ENCODE assay signal across 19 cellular contexts in genomic region chr7:133746847-133747246, GRCh38.
"Had no signal": no experiment of that assay in that cellular context is flagged by ENCODE, and none has a peak within 500 bp of the region (broad histone marks: within the 10 kb centered on the region; RNA-seq: fewer than 3 reads in every experiment).

No MANE protein-coding gene starts in this region.

- H3K9me3 Mint-ChIP-seq: activated naive CD8-positive, alpha-beta T cell treated with anti-CD3 and anti-CD28 coated beads, Interleukin-2, amount 10 ng/mL, durations not matched to agents 7 days and 5 days; activated T-helper 1 cell treated with anti-CD3 and anti-CD28 coated beads, Interleukin-12 subunit alpha, Interleukin-12 subunit beta, Interleukin-2, Interleukin-4 antibody, amounts not matched to agents 30 ng/mL and 10 ng/mL and 1 ng/mL, durations not matched to agents 14 hours and 24 hours and 36 hours; effector memory CD8-positive, alpha-beta T cell; natural killer cell; T-helper 2 cell treated with Interferon-gamma antibody and Interleukin-4, amounts not matched to agents 5 μg/mL and 100 μg/mL, for 36 hours had no signal

- H3K27me3 ChIP-seq: right atrium auricular region, tibial nerve had no signal

- ATAC-seq: effector memory CD8-positive, alpha-beta T cell; left ventricle myocardium superior; natural killer cell had no signal

- H3K4me1 ChIP-seq: right atrium auricular region had no signal

- H3K36me3 ChIP-seq: right atrium auricular region, tibial nerve had no signal

- H3K4me1 Mint-ChIP-seq: activated naive CD8-positive, alpha-beta T cell treated with anti-CD3 and anti-CD28 coated beads, Interleukin-2, amount 10 ng/mL, durations not matched to agents 7 days and 5 days had no signal

- H3K4me3 ChIP-seq: right atrium auricular region, skin epidermis, tibial nerve had no signal

- FAIRE-seq: frontal cortex had no signal

- H3K27ac ChIP-seq: right atrium auricular region, skin epidermis, tibial nerve had no signal

- H3K9me3 ChIP-seq: right atrium auricular region, tibial nerve had no signal

- DNase-seq: activated CD4-positive, alpha-beta T cell treated with anti-CD3 and anti-CD28 coated beads, Interleukin-2, amount 50 U/mL, for 1 hour; activated naive CD8-positive, alpha-beta T cell treated with anti-CD3 and anti-CD28 coated beads, Interleukin-2, amount 10 ng/mL, durations not matched to agents 7 days and 5 days; dermis blood vessel endothelial cell; effector memory CD8-positive, alpha-beta T cell; head of caudate nucleus; left ventricle myocardium superior; mesenchymal stem cell; natural killer cell; posterior cingulate gyrus; stimulated activated CD4-positive, alpha-beta T cell treated with anti-CD3 and anti-CD28 coated beads, Interleukin-4, amount 100 ng/mL, for 4 hours; stimulated activated CD8-positive, alpha-beta memory T cell treated with anti-CD3 and anti-CD28 coated beads, Interleukin-4, amount 100 ng/mL, for 48 hours; stimulated activated naive CD4-positive, alpha-beta T cell treated with Interleukin-2 at 50 U/mL for 16 hours; substantia nigra had no signal

- H3K4me3 Mint-ChIP-seq: activated naive CD8-positive, alpha-beta T cell treated with anti-CD3 and anti-CD28 coated beads, Interleukin-2, amount 10 ng/mL, durations not matched to agents 7 days and 5 days; activated T-helper 1 cell treated with anti-CD3 and anti-CD28 coated beads, Interleukin-12 subunit alpha, Interleukin-12 subunit beta, Interleukin-2, Interleukin-4 antibody, amounts not matched to agents 30 ng/mL and 10 ng/mL and 1 ng/mL, durations not matched to agents 14 hours and 24 hours and 36 hours; effector memory CD8-positive, alpha-beta T cell; natural killer cell; T-helper 2 cell treated with Interferon-gamma antibody and Interleukin-4, amounts not matched to agents 5 μg/mL and 100 μg/mL, for 36 hours had no signal

- H3K27me3 Mint-ChIP-seq: activated naive CD8-positive, alpha-beta T cell treated with anti-CD3 and anti-CD28 coated beads, Interleukin-2, amount 10 ng/mL, durations not matched to agents 7 days and 5 days; effector memory CD8-positive, alpha-beta T cell had no signal

- H3K36me3 Mint-ChIP-seq: activated naive CD8-positive, alpha-beta T cell treated with anti-CD3 and anti-CD28 coated beads, Interleukin-2, amount 10 ng/mL, durations not matched to agents 7 days and 5 days; natural killer cell had no signal

- H3K27ac Mint-ChIP-seq: activated naive CD8-positive, alpha-beta T cell treated with anti-CD3 and anti-CD28 coated beads, Interleukin-2, amount 10 ng/mL, durations not matched to agents 7 days and 5 days; activated T-helper 1 cell treated with anti-CD3 and anti-CD28 coated beads, Interleukin-12 subunit alpha, Interleukin-12 subunit beta, Interleukin-2, Interleukin-4 antibody, amounts not matched to agents 30 ng/mL and 10 ng/mL and 1 ng/mL, durations not matched to agents 14 hours and 24 hours and 36 hours; effector memory CD8-positive, alpha-beta T cell; natural killer cell; T-helper 2 cell treated with Interferon-gamma antibody and Interleukin-4, amounts not matched to agents 5 μg/mL and 100 μg/mL, for 36 hours had no signal
